ENCODE assay signal across 1 cellular context in the genomic region with DNA sequence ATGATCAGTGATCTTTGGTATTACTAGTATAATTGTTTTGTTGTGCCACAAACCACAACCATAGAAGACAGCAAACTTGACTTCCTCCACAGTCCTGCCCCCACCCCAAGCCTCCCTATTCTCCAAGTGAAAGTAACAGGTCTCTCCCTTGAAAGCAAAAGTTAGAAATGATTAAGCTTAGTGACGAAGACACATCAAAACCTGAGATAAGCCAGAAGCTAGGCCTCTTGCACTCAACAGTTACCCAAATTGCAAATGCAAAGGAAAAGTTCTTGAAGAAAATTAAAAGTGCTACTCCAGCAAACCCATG.
TF ChIP-seq lines count a peak whose summit lies in the region.

No MANE protein-coding gene starts in this region.

TF ChIP-seq in GM12878, 131 proteins besides CTCF, POLR2A, EP300 and RAD21 (continued from another document):
- TF ChIP-seq TAF1 (IDR thresholded peaks at IDR 0.05; ENCODE audit: borderline replicate concordance, low read depth, low read length) (no peak), STAT1 (conservative IDR thresholded peaks at IDR 0.05) (no peak), MEF2B (IDR thresholded peaks at IDR 0.05; ENCODE audit: partially characterized antibody, poor library complexity, severe bottlenecking) (no peak)
- TF ChIP-seq, protein P1, sequence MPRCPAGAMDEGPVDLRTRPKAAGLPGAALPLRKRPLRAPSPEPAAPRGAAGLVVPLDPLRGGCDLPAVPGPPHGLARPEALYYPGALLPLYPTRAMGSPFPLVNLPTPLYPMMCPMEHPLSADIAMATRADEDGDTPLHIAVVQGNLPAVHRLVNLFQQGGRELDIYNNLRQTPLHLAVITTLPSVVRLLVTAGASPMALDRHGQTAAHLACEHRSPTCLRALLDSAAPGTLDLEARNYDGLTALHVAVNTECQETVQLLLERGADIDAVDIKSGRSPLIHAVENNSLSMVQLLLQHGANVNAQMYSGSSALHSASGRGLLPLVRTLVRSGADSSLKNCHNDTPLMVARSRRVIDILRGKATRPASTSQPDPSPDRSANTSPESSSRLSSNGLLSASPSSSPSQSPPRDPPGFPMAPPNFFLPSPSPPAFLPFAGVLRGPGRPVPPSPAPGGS (IDR thresholded peaks at IDR 0.05; ENCODE audit: borderline replicate concordance, insufficient read depth, low read depth, low read length, poor library complexity, severe bottlenecking): no peak
